In genomic region chrX:10404435-10404834, GRCh38 we compare ENCODE assay signal across 14 cellular contexts.
"Had no signal": no experiment of that assay in that cellular context is flagged by ENCODE, and none has a peak within 500 bp of the region (broad histone marks: within the 10 kb centered on the region; RNA-seq: fewer than 3 reads in every experiment).

No MANE protein-coding gene starts in this region.

- ATAC-seq: left cardiac atrium; naive thymus-derived CD8-positive, alpha-beta T cell; right cardiac atrium; stimulated activated memory B cell treated with anti-CD40 and anti-IgM and Interleukin-4, amounts not matched to agents 10 μg/mL and 1 μg/mL and 100 μg/mL, for 72 hours had no signal

- H3K4me3 ChIP-seq: breast epithelium, colonic mucosa, transverse colon had no signal

- DNase-seq: activated CD4-positive, alpha-beta T cell treated with anti-CD3 and anti-CD28 coated beads, Interleukin-2, amount 50 U/mL, for 1 hour; activated effector memory CD4-positive, alpha-beta T cell treated with Interleukin-2 at 50 U/mL for 16 hours; activated T-cell treated with anti-CD3 and anti-CD28 coated beads, Interleukin-2, amount 50 U/mL, for 1 hour; colonic mucosa; effector CD4-positive, alpha-beta T cell; glutamatergic neuron; immature natural killer cell; left cardiac atrium; naive thymus-derived CD8-positive, alpha-beta T cell; right cardiac atrium; substantia nigra; transverse colon had no signal
